9 cellular contexts compared by ENCODE assay signal in genomic region chr12:153080-153746, GRCh38.
DNase-seq lines count a peak whose midpoint lies in the region; ATAC-seq and TF ChIP-seq lines count a peak whose summit lies in the region.
"Had no signal": no experiment of that assay in that cellular context is flagged by ENCODE, and none has a peak within 500 bp of the region (broad histone marks: within the 10 kb centered on the region; RNA-seq: fewer than 3 reads in every experiment).

No MANE protein-coding gene starts in this region.

- H3K4me3 ChIP-seq in esophagus squamous epithelium, result no peak overlapping the region
- no peak overlapping the region for H3K4me3 ChIP-seq in uterus

- H3K27me3 ChIP-seq in esophagus squamous epithelium, result peaks cover 0 to 54% (median 0%) of the 10 kb centered on the region in 4 donors
- H3K27me3 ChIP-seq in uterus, result no peaks in the 10 kb centered on the region

- peaks cover 0 to 8% (median 7%) of the 10 kb centered on the region in 3 donors for H3K4me1 ChIP-seq in esophagus squamous epithelium
- H3K4me1 ChIP-seq in uterus, result no peaks in the 10 kb centered on the region

- H3K9me3 ChIP-seq in esophagus squamous epithelium (no peaks in the 10 kb centered on the region), uterus (no peaks in the 10 kb centered on the region)

- H3K36me3 ChIP-seq in esophagus squamous epithelium (no peaks in the 10 kb centered on the region), uterus (no peaks in the 10 kb centered on the region)

- H3K27ac ChIP-seq in esophagus squamous epithelium, result no peak overlapping the region
- no peak overlapping the region for H3K27ac ChIP-seq in uterus

- H3K27ac Mint-ChIP-seq in neural crest cell (ENCODE audit: unreplicated experiment), result peak overlapping the region; percentile 57
- H3K27ac Mint-ChIP-seq: activated naive CD4-positive, alpha-beta T cell treated with anti-CD3 and anti-CD28 coated beads, Interleukin-2, amount 50 U/mL, for 24 hours had no signal

- peaks cover 5% of the 10 kb centered on the region for H3K4me1 Mint-ChIP-seq in neural crest cell

- peaks cover 12% of the 10 kb centered on the region for H3K27me3 Mint-ChIP-seq in neural crest cell (ENCODE audit: low read depth)
- H3K27me3 Mint-ChIP-seq: activated naive CD4-positive, alpha-beta T cell treated with anti-CD3 and anti-CD28 coated beads, Interleukin-2, amount 50 U/mL, for 24 hours had no signal

- TF ChIP-seq CTCF in esophagus squamous epithelium (IDR thresholded peaks at IDR 0.05) (peak in 5 of 6 experiments; percentile 41 to 65 (median 46)), neural crest cell (conservative IDR thresholded peaks at IDR 0.05) (peak; percentile 90), uterus (IDR thresholded peaks at IDR 0.05) (peak; percentile 13 to 30 (median 23))

- H3K36me3 Mint-ChIP-seq in neural crest cell (ENCODE audit: low read depth), result no peaks in the 10 kb centered on the region
- H3K36me3 Mint-ChIP-seq: activated naive CD4-positive, alpha-beta T cell treated with anti-CD3 and anti-CD28 coated beads, Interleukin-2, amount 50 U/mL, for 24 hours had no signal

- DNase-seq in ELF-1 (ENCODE audit: low read depth, low spot score) (peak; percentile 84), NCI-H774 (lab: John Stamatoyannopoulos, UW) (peak; percentile 65), esophagus squamous epithelium (lab: John Stamatoyannopoulos, UW) (no peak), neural crest cell (ENCODE audit: low read depth, low spot score) (peak; percentile 73), uterus (no peak)
- DNase-seq in activated CD8-positive, alpha-beta memory T cell treated with anti-CD3 and anti-CD28 coated beads for 4 hours (ENCODE audit: low read depth in 2 of 2), result peak; percentile 7 to 11

- TF ChIP-seq POLR2A in esophagus squamous epithelium (IDR thresholded peaks at IDR 0.05), result no peak
- TF ChIP-seq POLR2A in uterus (IDR thresholded peaks at IDR 0.05), result no peak

- no peaks in the 10 kb centered on the region for H3K9me3 Mint-ChIP-seq in neural crest cell
- H3K9me3 Mint-ChIP-seq: activated naive CD4-positive, alpha-beta T cell treated with anti-CD3 and anti-CD28 coated beads, Interleukin-2, amount 50 U/mL, for 24 hours had no signal

- 19 to 39% methylated on average over 4 to 9 of the region's 11 CpGs for WGBS in esophagus squamous epithelium, 2 donors

- no peak overlapping the region for H3K4me3 Mint-ChIP-seq in neural crest cell
- H3K4me3 Mint-ChIP-seq: activated naive CD4-positive, alpha-beta T cell treated with anti-CD3 and anti-CD28 coated beads, Interleukin-2, amount 50 U/mL, for 24 hours had no signal

- intact Hi-C loops in esophagus squamous epithelium (cut with DNase I), result no loop called here
- intact Hi-C loops in uterus (cut with DNase I; ENCODE audit: low total_unique reads), result no loop called here

- ATAC-seq in HG03460 (IDR thresholded peaks at IDR 0.05; ENCODE audit: unreplicated experiment), result peak; percentile 52
- ATAC-seq in HG03108 (IDR thresholded peaks at IDR 0.05; ENCODE audit: unreplicated experiment), result no peak

Comparison
In these comparisons a context has a peak if more than half of its experiments do, and no peak if none do; other contexts are left out.
1. DNase-seq: peak in ELF-1 (single experiment), NCI-H774 (single experiment), activated CD8-positive, alpha-beta memory T cell treated with anti-CD3 and anti-CD28 coated beads for 4 hours (2 of 2) and neural crest cell (single experiment); none in esophagus squamous epithelium (single experiment) and uterus (0 of 2).
2. CTCF ChIP-seq: peak in every context shown above with its lines; median percentile 90 in neural crest cell; 46 in esophagus squamous epithelium; 23 in uterus.